In the genomic region with DNA sequence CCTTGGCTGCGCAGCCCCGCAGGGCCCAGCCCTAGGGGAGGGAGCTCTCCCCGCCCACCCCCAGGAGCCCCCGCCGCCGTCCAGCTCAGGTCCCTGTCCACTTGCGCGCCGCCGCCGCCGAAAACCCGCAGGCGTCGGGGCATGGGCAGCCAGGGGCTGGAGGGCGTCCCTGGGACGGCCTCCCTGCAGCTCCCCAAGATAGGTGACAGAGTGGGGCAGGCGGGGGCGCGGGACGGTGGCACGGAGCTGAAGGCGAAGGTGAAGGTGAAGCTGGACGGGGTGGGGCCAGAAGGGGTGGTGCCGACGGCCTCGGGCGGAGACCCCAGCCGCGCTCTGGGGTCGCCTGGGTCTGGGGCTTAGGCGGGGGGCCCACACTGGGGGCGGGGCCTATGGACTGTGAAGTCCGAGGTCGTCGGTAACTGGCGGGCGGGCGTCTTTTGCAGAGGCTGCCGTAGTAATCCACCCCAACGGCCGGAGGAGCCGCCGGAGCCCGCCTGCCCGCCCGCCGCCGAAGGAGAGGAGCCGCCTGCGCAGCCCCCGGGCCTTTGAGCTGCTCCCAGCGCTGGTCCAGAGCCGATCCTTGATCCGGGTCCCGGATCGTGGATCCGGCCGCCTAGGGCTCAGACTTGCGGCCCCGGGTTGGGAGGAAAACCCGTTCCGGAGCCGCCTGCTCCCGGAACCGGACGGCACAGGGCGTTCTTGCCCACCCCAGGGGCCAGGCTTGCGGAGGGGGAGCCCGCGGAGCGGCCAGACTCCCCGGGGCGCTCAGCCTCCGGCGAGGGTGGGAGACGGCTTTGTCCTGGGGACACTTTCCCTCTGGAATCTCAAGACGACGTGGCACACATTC, we compare ENCODE assay signal across 1 cellular context.
TF ChIP-seq lines count a peak whose summit lies in the region.

No MANE protein-coding gene starts in this region.

TF ChIP-seq in SK-N-SH treated with all-trans-retinoic acid at 6 μM for 48 hours, 23 proteins besides CTCF, POLR2A, EP300 and RAD21 (continued from another document):
- TF ChIP-seq, protein P1, sequence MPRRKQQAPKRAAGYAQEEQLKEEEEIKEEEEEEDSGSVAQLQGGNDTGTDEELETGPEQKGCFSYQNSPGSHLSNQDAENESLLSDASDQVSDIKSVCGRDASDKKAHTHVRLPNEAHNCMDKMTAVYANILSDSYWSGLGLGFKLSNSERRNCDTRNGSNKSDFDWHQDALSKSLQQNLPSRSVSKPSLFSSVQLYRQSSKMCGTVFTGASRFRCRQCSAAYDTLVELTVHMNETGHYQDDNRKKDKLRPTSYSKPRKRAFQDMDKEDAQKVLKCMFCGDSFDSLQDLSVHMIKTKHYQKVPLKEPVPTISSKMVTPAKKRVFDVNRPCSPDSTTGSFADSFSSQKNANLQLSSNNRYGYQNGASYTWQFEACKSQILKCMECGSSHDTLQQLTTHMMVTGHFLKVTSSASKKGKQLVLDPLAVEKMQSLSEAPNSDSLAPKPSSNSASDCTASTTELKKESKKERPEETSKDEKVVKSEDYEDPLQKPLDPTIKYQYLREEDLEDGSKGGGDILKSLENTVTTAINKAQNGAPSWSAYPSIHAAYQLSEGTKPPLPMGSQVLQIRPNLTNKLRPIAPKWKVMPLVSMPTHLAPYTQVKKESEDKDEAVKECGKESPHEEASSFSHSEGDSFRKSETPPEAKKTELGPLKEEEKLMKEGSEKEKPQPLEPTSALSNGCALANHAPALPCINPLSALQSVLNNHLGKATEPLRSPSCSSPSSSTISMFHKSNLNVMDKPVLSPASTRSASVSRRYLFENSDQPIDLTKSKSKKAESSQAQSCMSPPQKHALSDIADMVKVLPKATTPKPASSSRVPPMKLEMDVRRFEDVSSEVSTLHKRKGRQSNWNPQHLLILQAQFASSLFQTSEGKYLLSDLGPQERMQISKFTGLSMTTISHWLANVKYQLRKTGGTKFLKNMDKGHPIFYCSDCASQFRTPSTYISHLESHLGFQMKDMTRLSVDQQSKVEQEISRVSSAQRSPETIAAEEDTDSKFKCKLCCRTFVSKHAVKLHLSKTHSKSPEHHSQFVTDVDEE (CRISPR knock-in tag; IDR thresholded peaks at IDR 0.05), result no peak
- TF ChIP-seq ZNF8 (CRISPR knock-in tag; IDR thresholded peaks at IDR 0.05), result no peak
- no peak for TF ChIP-seq ZNF565 (CRISPR knock-in tag; conservative IDR thresholded peaks at IDR 0.05; ENCODE audit: low read depth)
- no peak for TF ChIP-seq OSR1 (CRISPR knock-in tag; IDR thresholded peaks at IDR 0.05)
- TF ChIP-seq, protein P2, sequence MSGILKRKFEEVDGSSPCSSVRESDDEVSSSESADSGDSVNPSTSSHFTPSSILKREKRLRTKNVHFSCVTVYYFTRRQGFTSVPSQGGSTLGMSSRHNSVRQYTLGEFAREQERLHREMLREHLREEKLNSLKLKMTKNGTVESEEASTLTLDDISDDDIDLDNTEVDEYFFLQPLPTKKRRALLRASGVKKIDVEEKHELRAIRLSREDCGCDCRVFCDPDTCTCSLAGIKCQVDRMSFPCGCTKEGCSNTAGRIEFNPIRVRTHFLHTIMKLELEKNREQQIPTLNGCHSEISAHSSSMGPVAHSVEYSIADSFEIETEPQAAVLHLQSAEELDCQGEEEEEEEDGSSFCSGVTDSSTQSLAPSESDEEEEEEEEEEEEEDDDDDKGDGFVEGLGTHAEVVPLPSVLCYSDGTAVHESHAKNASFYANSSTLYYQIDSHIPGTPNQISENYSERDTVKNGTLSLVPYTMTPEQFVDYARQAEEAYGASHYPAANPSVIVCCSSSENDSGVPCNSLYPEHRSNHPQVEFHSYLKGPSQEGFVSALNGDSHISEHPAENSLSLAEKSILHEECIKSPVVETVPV (CRISPR knock-in tag; IDR thresholded peaks at IDR 0.05), result no peak
- TF ChIP-seq RARB (CRISPR knock-in tag; IDR thresholded peaks at IDR 0.05), result no peak
- TF ChIP-seq ARNTL (CRISPR knock-in tag; IDR thresholded peaks at IDR 0.05; ENCODE audit: borderline replicate concordance, low read depth), result no peak
- no peak for TF ChIP-seq CSDC2 (CRISPR knock-in tag; IDR thresholded peaks at IDR 0.05)
- no peak for TF ChIP-seq ISL1 (CRISPR knock-in tag; IDR thresholded peaks at IDR 0.05)
- no peak for TF ChIP-seq ZC3H10 (CRISPR knock-in tag; IDR thresholded peaks at IDR 0.05)
- TF ChIP-seq ZFP30 (CRISPR knock-in tag; IDR thresholded peaks at IDR 0.05), result no peak
- TF ChIP-seq SNAI2 (CRISPR knock-in tag; IDR thresholded peaks at IDR 0.05), result no peak
